20 cellular contexts compared by ENCODE assay signal in the genomic region with DNA sequence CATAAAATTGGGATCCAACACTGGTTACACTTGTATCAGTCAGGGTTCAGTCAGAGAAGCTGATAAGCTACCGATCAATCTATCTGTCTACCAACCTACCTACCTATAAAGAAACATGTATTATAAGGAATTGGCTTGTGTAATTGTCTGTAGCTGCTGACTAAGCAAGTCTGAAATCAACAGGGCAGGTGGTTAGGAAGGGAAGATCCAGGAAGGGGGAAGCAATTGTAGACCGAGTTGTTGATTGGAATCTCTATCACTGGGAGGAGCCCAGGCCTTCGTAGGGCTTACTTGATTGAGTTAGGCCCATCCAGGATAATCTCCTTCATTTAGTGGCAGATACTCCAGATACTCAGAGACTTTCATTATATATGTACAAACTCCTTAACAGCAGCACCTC.
"Had no signal": no experiment of that assay in that cellular context is flagged by ENCODE, and none has a peak within 500 bp of the region (broad histone marks: within the 10 kb centered on the region; RNA-seq: fewer than 3 reads in every experiment).

No MANE protein-coding gene starts in this region.

- H3K36me3 Mint-ChIP-seq: IgD-negative memory B cell had no signal

- H3K9me3 ChIP-seq: SJSA1 had no signal

- H3K27me3 ChIP-seq: SJSA1 had no signal

- H3K27ac ChIP-seq: SJSA1, SK-N-MC had no signal

- H3K4me1 Mint-ChIP-seq: IgD-negative memory B cell had no signal

- H3K4me3 ChIP-seq: SJSA1, SK-N-MC had no signal

- H3K27ac Mint-ChIP-seq: IgD-negative memory B cell had no signal

- DNase-seq: KBM-7, MV-4-11, NCI-H1048, NCI-H1105, NCI-H1436 treated with DMSO at 0.1 percent for 48 hours, NCI-H1694, NCI-H187 treated with DMSO at 0.1 percent for 48 hours, NCI-H2029 treated with DMSO at 0.1 percent for 48 hours, NCI-H2107, NCI-H2227 treated with DMSO at 0.1 percent for 48 hours, NCI-H524, NCI-H526 treated with DMSO at 0.1 percent for 48 hours, NCI-H774, Right ventricle myocardium superior, RPMI8226, SIG-M5 had no signal

- H3K4me3 Mint-ChIP-seq: IgD-negative memory B cell had no signal

- H3K4me1 ChIP-seq: SJSA1 had no signal

- FAIRE-seq: RCC 7860 had no signal

- H3K36me3 ChIP-seq: SJSA1 had no signal

- H3K27me3 Mint-ChIP-seq: IgD-negative memory B cell had no signal
